Comparison of ENCODE assay signal across 1 cellular context in the genomic region with DNA sequence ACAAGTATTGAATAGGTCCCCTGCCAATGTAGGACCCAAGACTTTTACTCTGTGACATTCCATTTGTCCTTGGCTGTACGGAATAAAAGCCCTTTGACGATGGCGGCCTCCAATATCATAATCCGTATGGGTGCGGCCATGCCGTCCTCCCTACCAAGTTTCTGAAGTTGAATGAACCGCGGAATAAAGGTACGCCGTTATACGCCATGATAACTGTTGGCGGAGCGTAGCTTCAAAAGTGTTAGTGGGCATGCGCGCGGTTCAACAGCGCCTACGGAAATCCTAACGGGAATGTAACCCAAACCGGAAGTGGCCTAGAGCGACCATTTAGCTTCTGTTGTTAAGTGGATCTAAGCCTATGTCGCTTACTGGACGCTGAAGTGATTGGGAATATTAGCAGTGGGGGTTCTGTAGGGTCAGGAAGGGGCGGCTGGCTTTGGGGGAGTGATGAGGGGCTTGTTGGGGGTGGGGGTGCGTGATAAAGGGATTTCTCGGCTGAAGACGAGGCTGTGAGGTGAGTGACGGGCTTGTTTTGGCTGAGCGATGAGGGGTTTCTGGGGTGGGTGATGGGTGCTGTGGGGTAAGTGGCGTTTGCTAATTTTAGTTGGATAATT.
TF ChIP-seq lines count a peak whose summit lies in the region.

ZNF175 (plus strand) TSS at position 322 of the 614 bp plus-strand sequence. CDS start 2,047 bp downstream, outside the sequence.

TF ChIP-seq in K562, 482 proteins besides CTCF, POLR2A, EP300 and RAD21 (continued from another document and continues in another):
- TF ChIP-seq MGA (IDR thresholded peaks at IDR 0.05) (peak; percentile 67; the same call in 1 of the 2 replicates), SAP30 (IDR thresholded peaks at IDR 0.05; ENCODE audit: borderline replicate concordance, insufficient read depth, low read depth, low read length, poor library complexity, severe bottlenecking) (peak; percentile 97), HIVEP1 (CRISPR knock-in tag; IDR thresholded peaks at IDR 0.05) (no peak), SAFB (IDR thresholded peaks at IDR 0.05; ENCODE audit: borderline replicate concordance, low read depth, low read length) (no peak), FOXK2 (conservative IDR thresholded peaks at IDR 0.05 in 1 of 2, IDR thresholded peaks at IDR 0.05 in 1 of 2; ENCODE audit: low read depth in 2 of 2) (peak in 1 of 2 experiments; percentile 33; a peak in 1 of 4 replicates), BDP1 (IDR thresholded peaks at IDR 0.05; ENCODE audit: insufficient read depth, insufficient read length) (no peak), HLTF (IDR thresholded peaks at IDR 0.05) (peak; percentile 53; the same call in 1 of the 2 replicates), ZBTB26 (CRISPR knock-in tag; IDR thresholded peaks at IDR 0.05) (no peak), YY1 (IDR thresholded peaks at IDR 0.05; ENCODE audit: borderline replicate concordance in 1 of 3, control insufficient read depth in 1 of 3, extremely low read depth in 1 of 3, insufficient read depth in 3 of 3, insufficient read length in 1 of 3, insufficient replicate concordance in 2 of 3, low read depth in 1 of 3, low read length in 2 of 3) (peak; percentile 98 to 100 (median 100)), FOXJ2 (tag; IDR thresholded peaks at IDR 0.05) (peak; percentile 74; the same call in 1 of the 2 replicates), ZC3H4 (CRISPR knock-in tag; IDR thresholded peaks at IDR 0.05; ENCODE audit: borderline replicate concordance) (no peak), FUS (optimal IDR thresholded peaks at IDR 0.05; ENCODE audit: low read depth, low read length) (no peak), CTCFL (IDR thresholded peaks at IDR 0.05; ENCODE audit: borderline replicate concordance, insufficient read depth, low read depth, low read length, poor library complexity, severe bottlenecking) (no peak), EZH2 (IDR thresholded peaks at IDR 0.05; ENCODE audit: borderline replicate concordance, low read depth, low read length) (no peak), TCF15 (CRISPR knock-in tag; IDR thresholded peaks at IDR 0.05) (no peak), U2AF1 (optimal IDR thresholded peaks at IDR 0.05; ENCODE audit: low read depth, low read length) (no peak), NFRKB (IDR thresholded peaks at IDR 0.05; ENCODE audit: low read depth) (peak; percentile 93), RFX5 (IDR thresholded peaks at IDR 0.05; ENCODE audit: low read depth, low read length) (no peak), PTRF (tag; IDR thresholded peaks at IDR 0.05) (no peak), SMC3 (conservative IDR thresholded peaks at IDR 0.05; ENCODE audit: insufficient read depth, low read depth, low read length) (no peak), ELF4 (CRISPR knock-in tag; IDR thresholded peaks at IDR 0.05) (no peak), GTF2F1 (IDR thresholded peaks at IDR 0.05; ENCODE audit: low read depth, low read length) (no peak), CCAR2 (IDR thresholded peaks at IDR 0.05; ENCODE audit: low read depth, low read length) (no peak), TEAD4 (IDR thresholded peaks at IDR 0.05; ENCODE audit: low read length) (peak; percentile 63), TEAD4 (CRISPR knock-in tag; IDR thresholded peaks at IDR 0.05; ENCODE audit: borderline replicate concordance) (no peak), ZNF239 (CRISPR knock-in tag; IDR thresholded peaks at IDR 0.05) (no peak), ZNF24 (IDR thresholded peaks at IDR 0.05) (no peak), HDAC3 (IDR thresholded peaks at IDR 0.05; ENCODE audit: borderline replicate concordance, partially characterized antibody) (no peak)
- TF ChIP-seq, protein P1, sequence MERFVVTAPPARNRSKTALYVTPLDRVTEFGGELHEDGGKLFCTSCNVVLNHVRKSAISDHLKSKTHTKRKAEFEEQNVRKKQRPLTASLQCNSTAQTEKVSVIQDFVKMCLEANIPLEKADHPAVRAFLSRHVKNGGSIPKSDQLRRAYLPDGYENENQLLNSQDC (CRISPR knock-in tag; IDR thresholded peaks at IDR 0.05) = no peak
- TF ChIP-seq, protein P2, sequence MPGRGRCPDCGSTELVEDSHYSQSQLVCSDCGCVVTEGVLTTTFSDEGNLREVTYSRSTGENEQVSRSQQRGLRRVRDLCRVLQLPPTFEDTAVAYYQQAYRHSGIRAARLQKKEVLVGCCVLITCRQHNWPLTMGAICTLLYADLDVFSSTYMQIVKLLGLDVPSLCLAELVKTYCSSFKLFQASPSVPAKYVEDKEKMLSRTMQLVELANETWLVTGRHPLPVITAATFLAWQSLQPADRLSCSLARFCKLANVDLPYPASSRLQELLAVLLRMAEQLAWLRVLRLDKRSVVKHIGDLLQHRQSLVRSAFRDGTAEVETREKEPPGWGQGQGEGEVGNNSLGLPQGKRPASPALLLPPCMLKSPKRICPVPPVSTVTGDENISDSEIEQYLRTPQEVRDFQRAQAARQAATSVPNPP (IDR thresholded peaks at IDR 0.05; ENCODE audit: borderline replicate concordance, insufficient read depth, insufficient read length) = no peak
- TF ChIP-seq, protein P3, sequence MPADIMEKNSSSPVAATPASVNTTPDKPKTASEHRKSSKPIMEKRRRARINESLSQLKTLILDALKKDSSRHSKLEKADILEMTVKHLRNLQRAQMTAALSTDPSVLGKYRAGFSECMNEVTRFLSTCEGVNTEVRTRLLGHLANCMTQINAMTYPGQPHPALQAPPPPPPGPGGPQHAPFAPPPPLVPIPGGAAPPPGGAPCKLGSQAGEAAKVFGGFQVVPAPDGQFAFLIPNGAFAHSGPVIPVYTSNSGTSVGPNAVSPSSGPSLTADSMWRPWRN (IDR thresholded peaks at IDR 0.05; ENCODE audit: low read depth) = no peak
